8 cellular contexts compared by ENCODE assay signal in the genomic region with DNA sequence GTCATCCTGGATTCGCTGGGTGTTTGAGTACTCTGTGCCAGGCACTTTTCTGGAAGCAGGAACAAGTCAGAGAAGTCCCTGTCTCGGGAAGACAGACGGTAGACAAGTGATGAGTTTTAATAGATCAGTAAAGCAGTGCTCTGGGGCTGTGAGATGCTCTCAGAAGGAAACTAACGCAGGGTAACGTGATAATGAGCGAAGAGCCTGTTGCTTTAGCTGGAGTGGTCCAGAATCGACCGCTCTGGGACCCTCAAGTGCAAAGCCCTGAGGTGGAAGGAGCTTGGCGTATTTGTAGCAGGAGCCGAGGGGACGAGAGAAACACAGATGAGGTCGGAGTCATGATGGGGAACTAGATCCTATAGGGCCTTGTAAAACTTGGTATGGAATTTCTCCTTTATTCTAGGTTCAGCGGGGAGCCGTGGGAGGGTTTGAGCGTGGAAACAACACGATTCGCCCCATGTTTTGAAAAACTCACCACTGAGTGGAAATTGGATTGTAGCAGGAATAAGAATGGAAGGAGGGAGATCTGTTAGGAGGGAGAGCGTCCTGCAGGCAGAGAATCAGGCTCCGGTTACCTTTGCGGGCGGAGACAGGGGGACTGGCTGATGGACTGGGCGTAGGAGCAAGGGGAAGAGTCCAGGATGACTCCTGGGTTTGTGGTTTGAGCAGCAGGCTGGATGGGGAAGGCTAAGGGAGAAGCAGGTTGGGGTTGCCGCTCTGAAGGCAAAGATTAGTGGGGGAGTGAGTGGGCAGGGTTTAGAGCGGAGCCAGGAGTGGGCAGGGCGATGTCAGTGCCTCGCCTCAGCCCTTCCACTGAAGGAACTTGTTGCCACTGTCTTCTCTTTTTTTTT. TPM values are rescaled to one million over a fixed set of nuclear protein-coding genes. Genes with fewer than 3 reads are reported as not detected.
DNase-seq lines count a peak whose midpoint lies in the region; ATAC-seq and TF ChIP-seq lines count a peak whose summit lies in the region.

No MANE protein-coding gene starts in this region.

- DNase-seq in NCI-H82 (lab: John Stamatoyannopoulos, UW) (peak; percentile 25), NCI-H82 treated with DMSO at 0.1 percent for 48 hours (lab: John Stamatoyannopoulos, UW; ENCODE audit: unreplicated experiment) (no peak), NOMO-1 treated with DMSO at 0.1 percent for 48 hours (lab: John Stamatoyannopoulos, UW; ENCODE audit: unreplicated experiment) (peak; percentile 19), choroid plexus epithelial cell (ENCODE audit: low read depth) (peak; percentile 52), naive B cell (no peak)
- DNase-seq in stimulated activated CD4-positive, alpha-beta T cell treated with anti-CD3 and anti-CD28 coated beads, Interleukin-15, amount 100 ng/mL, for 24 hours, result no peak

- peak overlapping the region; percentile 67 for H3K4me3 ChIP-seq in choroid plexus epithelial cell (ENCODE audit: low read depth, low read length)

- H3K36me3 Mint-ChIP-seq in naive B cell, result peaks cover 6 to 11% of the 10 kb centered on the region in 2 donors

- no peaks in the 10 kb centered on the region for H3K27me3 Mint-ChIP-seq in naive B cell

- H3K27ac Mint-ChIP-seq in naive B cell, result peak overlapping the region; percentile 53 to 98 (median 94)

- ATAC-seq in naive B cell (ENCODE audit: low read depth in 2 of 2), result no peak
- no peak for ATAC-seq in GM18511 (IDR thresholded peaks at IDR 0.05; ENCODE audit: unreplicated experiment)
- ATAC-seq in HG03460 (IDR thresholded peaks at IDR 0.05; ENCODE audit: unreplicated experiment), result no peak

- peaks cover 0 to 1% (median 0%) of the 10 kb centered on the region in 7 donors for H3K9me3 Mint-ChIP-seq in naive B cell

- peak overlapping the region; percentile 84 to 98 (median 97) for H3K4me3 Mint-ChIP-seq in naive B cell

- peaks cover 31 to 41% (median 34%) of the 10 kb centered on the region in 3 donors for H3K4me1 Mint-ChIP-seq in naive B cell

- no peak for TF ChIP-seq CTCF in choroid plexus epithelial cell (conservative IDR thresholded peaks at IDR 0.05; ENCODE audit: low read depth, low read length)

RNA-seq across cellular contexts. Expression of a gene that starts 0.8 kb away (rescaled TPM):
- 10 to 100 TPM; 22.9 to 46.7 (median 32.1) TPM for polyA plus RNA-seq in naive B cell (ENCODE audit: low read depth in 6 of 6)

RNA-seq across cellular contexts. Expression of a gene that starts 8.7 kb away (rescaled TPM):
- polyA plus RNA-seq in naive B cell (ENCODE audit: low read depth in 6 of 6), result 100 to 1,000 TPM in 1 of 6 donors, 10 to 100 TPM in 5; 70.9 to 115 (median 76.1) TPM

RNA-seq across cellular contexts. Expression of a gene that starts 19.5 kb away (rescaled TPM):
- polyA plus RNA-seq in naive B cell (ENCODE audit: low read depth in 6 of 6), result 1 to 10 TPM in 3 of 6 donors, under 1 TPM in 2, not detected in 1; 0.38 to 1.8 (median 1.1) TPM

RNA-seq across cellular contexts. Expression of a gene that starts 33.8 kb away (rescaled TPM):
- 100 to 1,000 TPM; 218 to 343 (median 286) TPM for polyA plus RNA-seq in naive B cell (ENCODE audit: low read depth in 6 of 6)

RNA-seq across cellular contexts. Expression of a gene that starts 47.8 kb away (rescaled TPM):
- polyA plus RNA-seq in naive B cell (ENCODE audit: low read depth in 6 of 6), result 1 to 10 TPM in 3 of 6 donors, under 1 TPM in 2, not detected in 1; 0.44 to 6.6 (median 1.2) TPM

Comparison
In these comparisons a context has a peak if more than half of its experiments do, and no peak if none do; other contexts are left out.
1. DNase-seq: peak in NCI-H82 (single experiment), NOMO-1 treated with DMSO at 0.1 percent for 48 hours (single experiment) and choroid plexus epithelial cell (single experiment); none in NCI-H82 treated with DMSO at 0.1 percent for 48 hours (single experiment), naive B cell (single experiment) and stimulated activated CD4-positive, alpha-beta T cell treated with anti-CD3 and anti-CD28 coated beads, Interleukin-15, amount 100 ng/mL, for 24 hours (single experiment).